In genomic region chr3:128496602-128497304, GRCh38 we compare ENCODE assay signal across 1 cellular context.
TF ChIP-seq lines count a peak whose summit lies in the region.

No MANE protein-coding gene starts in this region.

TF ChIP-seq in K562, 482 proteins besides CTCF, POLR2A, EP300 and RAD21 (continued from another document and continues in another):
- no peak for TF ChIP-seq ZBTB26 (CRISPR knock-in tag; IDR thresholded peaks at IDR 0.05)
- peak in 1 of 3 experiments; percentile 82; a peak in 2 of 6 replicates for TF ChIP-seq ZBTB11 (CRISPR knock-in tag; IDR thresholded peaks at IDR 0.05)
- no peak for TF ChIP-seq HDAC3 (IDR thresholded peaks at IDR 0.05; ENCODE audit: borderline replicate concordance, partially characterized antibody)
- peak; percentile 28; the same call in 1 of the 2 replicates for TF ChIP-seq KAT7 (CRISPR knock-in tag; IDR thresholded peaks at IDR 0.05; ENCODE audit: borderline replicate concordance)
- TF ChIP-seq ZBTB2 (IDR thresholded peaks at IDR 0.05): 0 out of 2 replicates have a peak, but pooled peaks have one; percentile 18
- TF ChIP-seq RAD51 (IDR thresholded peaks at IDR 0.05; ENCODE audit: borderline replicate concordance, low read depth): no peak
- TF ChIP-seq, protein P1, sequence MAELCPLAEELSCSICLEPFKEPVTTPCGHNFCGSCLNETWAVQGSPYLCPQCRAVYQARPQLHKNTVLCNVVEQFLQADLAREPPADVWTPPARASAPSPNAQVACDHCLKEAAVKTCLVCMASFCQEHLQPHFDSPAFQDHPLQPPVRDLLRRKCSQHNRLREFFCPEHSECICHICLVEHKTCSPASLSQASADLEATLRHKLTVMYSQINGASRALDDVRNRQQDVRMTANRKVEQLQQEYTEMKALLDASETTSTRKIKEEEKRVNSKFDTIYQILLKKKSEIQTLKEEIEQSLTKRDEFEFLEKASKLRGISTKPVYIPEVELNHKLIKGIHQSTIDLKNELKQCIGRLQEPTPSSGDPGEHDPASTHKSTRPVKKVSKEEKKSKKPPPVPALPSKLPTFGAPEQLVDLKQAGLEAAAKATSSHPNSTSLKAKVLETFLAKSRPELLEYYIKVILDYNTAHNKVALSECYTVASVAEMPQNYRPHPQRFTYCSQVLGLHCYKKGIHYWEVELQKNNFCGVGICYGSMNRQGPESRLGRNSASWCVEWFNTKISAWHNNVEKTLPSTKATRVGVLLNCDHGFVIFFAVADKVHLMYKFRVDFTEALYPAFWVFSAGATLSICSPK (IDR thresholded peaks at IDR 0.05; ENCODE audit: borderline replicate concordance): no peak
- TF ChIP-seq DACH1 (IDR thresholded peaks at IDR 0.05; ENCODE audit: partially characterized antibody): no peak
- no peak for TF ChIP-seq IRF2 (CRISPR knock-in tag; IDR thresholded peaks at IDR 0.05)
- TF ChIP-seq SMAD4 (CRISPR knock-in tag; conservative IDR thresholded peaks at IDR 0.05): 0 out of 2 replicates have a peak, but pooled peaks have one; percentile 50
- TF ChIP-seq ZNF431 (CRISPR knock-in tag; IDR thresholded peaks at IDR 0.05): peak; percentile 76; the same call in 1 of the 2 replicates
- no peak for TF ChIP-seq CREBBP (IDR thresholded peaks at IDR 0.05; ENCODE audit: low read depth, low read length)
- TF ChIP-seq BRD4 (IDR thresholded peaks at IDR 0.05): no peak
- TF ChIP-seq HOMEZ (CRISPR knock-in tag; IDR thresholded peaks at IDR 0.05): no peak
- TF ChIP-seq ELF2 (CRISPR knock-in tag; IDR thresholded peaks at IDR 0.05): no peak
- no peak for TF ChIP-seq GTF2B (IDR thresholded peaks at IDR 0.05; ENCODE audit: extremely low read depth, insufficient read length)
- TF ChIP-seq NBN (IDR thresholded peaks at IDR 0.05; ENCODE audit: low read depth): no peak
- TF ChIP-seq, protein P2, sequence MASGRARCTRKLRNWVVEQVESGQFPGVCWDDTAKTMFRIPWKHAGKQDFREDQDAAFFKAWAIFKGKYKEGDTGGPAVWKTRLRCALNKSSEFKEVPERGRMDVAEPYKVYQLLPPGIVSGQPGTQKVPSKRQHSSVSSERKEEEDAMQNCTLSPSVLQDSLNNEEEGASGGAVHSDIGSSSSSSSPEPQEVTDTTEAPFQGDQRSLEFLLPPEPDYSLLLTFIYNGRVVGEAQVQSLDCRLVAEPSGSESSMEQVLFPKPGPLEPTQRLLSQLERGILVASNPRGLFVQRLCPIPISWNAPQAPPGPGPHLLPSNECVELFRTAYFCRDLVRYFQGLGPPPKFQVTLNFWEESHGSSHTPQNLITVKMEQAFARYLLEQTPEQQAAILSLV (tag; IDR thresholded peaks at IDR 0.05): no peak
- TF ChIP-seq, protein P3, sequence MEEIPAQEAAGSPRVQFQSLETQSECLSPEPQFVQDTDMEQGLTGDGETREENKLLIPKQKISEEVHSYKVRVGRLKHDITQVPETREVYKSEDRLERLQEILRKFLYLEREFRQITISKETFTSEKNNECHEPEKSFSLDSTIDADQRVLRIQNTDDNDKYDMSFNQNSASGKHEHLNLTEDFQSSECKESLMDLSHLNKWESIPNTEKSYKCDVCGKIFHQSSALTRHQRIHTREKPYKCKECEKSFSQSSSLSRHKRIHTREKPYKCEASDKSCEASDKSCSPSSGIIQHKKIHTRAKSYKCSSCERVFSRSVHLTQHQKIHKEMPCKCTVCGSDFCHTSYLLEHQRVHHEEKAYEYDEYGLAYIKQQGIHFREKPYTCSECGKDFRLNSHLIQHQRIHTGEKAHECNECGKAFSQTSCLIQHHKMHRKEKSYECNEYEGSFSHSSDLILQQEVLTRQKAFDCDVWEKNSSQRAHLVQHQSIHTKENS (CRISPR knock-in tag; IDR thresholded peaks at IDR 0.05): no peak
- no peak for TF ChIP-seq MCM3 (IDR thresholded peaks at IDR 0.05)
- TF ChIP-seq IFI16 (CRISPR knock-in tag; IDR thresholded peaks at IDR 0.05): no peak
- no peak for TF ChIP-seq KLF1 (tag; IDR thresholded peaks at IDR 0.05)
- TF ChIP-seq THRAP3 (IDR thresholded peaks at IDR 0.05; ENCODE audit: borderline replicate concordance): no peak
- TF ChIP-seq YBX1 (IDR thresholded peaks at IDR 0.05): no peak
- no peak for TF ChIP-seq RBM34 (IDR thresholded peaks at IDR 0.05; ENCODE audit: borderline replicate concordance, insufficient read depth, low read length)
- no peak for TF ChIP-seq TARDBP (IDR thresholded peaks at IDR 0.05)
- TF ChIP-seq GABPB1 (CRISPR knock-in tag; IDR thresholded peaks at IDR 0.05): no peak
- TF ChIP-seq NEUROD1 (IDR thresholded peaks at IDR 0.05; ENCODE audit: borderline replicate concordance, low read depth, low read length, partially characterized antibody): no peak
- no peak; the same call in 1 of the 2 replicates for TF ChIP-seq DPF2 (IDR thresholded peaks at IDR 0.05)
- no peak for TF ChIP-seq ZNF316 (IDR thresholded peaks at IDR 0.05)
- peak; percentile 60; the same call in 1 of the 2 replicates for TF ChIP-seq EP400 (IDR thresholded peaks at IDR 0.05)
- TF ChIP-seq GATAD2B (IDR thresholded peaks at IDR 0.05; ENCODE audit: borderline replicate concordance): 0 out of 2 replicates have a peak, but pooled peaks have one; percentile 39
- TF ChIP-seq ARID1B (IDR thresholded peaks at IDR 0.05): peak; percentile 81
- TF ChIP-seq ZNF384 (IDR thresholded peaks at IDR 0.05; ENCODE audit: low read depth, low read length): no peak
- no peak for TF ChIP-seq ZNF57 (CRISPR knock-in tag; IDR thresholded peaks at IDR 0.05)
- no peak for TF ChIP-seq NCOA6 (IDR thresholded peaks at IDR 0.05)
- no peak for TF ChIP-seq SREBF1 (IDR thresholded peaks at IDR 0.05; ENCODE audit: borderline replicate concordance, low read depth, low read length)
- TF ChIP-seq, protein P4, sequence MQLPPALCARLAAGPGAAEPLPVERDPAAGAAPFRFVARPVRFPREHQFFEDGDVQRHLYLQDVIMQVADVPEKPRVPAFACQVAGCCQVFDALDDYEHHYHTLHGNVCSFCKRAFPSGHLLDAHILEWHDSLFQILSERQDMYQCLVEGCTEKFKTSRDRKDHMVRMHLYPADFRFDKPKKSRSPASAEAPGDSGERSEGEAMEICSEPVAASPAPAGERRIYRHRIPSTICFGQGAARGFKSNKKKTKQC (CRISPR knock-in tag; IDR thresholded peaks at IDR 0.05): no peak; the same call in 1 of the 2 replicates
- no peak for TF ChIP-seq MEF2D (tag; conservative IDR thresholded peaks at IDR 0.05; ENCODE audit: low read depth)
- no peak for TF ChIP-seq PPARD (CRISPR knock-in tag; IDR thresholded peaks at IDR 0.05)
- no peak for TF ChIP-seq PML (IDR thresholded peaks at IDR 0.05; ENCODE audit: low read length)
- no peak for TF ChIP-seq CBX5 (IDR thresholded peaks at IDR 0.05; ENCODE audit: borderline replicate concordance, low read depth)
- no peak for TF ChIP-seq RBFOX2 (IDR thresholded peaks at IDR 0.05; ENCODE audit: low read depth, low read length)
- peak; percentile 85 for TF ChIP-seq FIP1L1 (IDR thresholded peaks at IDR 0.05; ENCODE audit: low read depth, low read length, poor library complexity, severe bottlenecking)
- TF ChIP-seq RB1 (IDR thresholded peaks at IDR 0.05; ENCODE audit: low read depth): no peak
- TF ChIP-seq CTBP1 (IDR thresholded peaks at IDR 0.05; ENCODE audit: borderline replicate concordance): 0 out of 2 replicates have a peak, but pooled peaks have one; percentile 22
- TF ChIP-seq MLX (CRISPR knock-in tag; conservative IDR thresholded peaks at IDR 0.05): 0 out of 4 replicates have a peak, but pooled peaks of 1 of the 2 experiments have one; percentile 26
- TF ChIP-seq ESRRB (CRISPR knock-in tag; IDR thresholded peaks at IDR 0.05; ENCODE audit: borderline replicate concordance): no peak
- no peak for TF ChIP-seq TFAM (CRISPR knock-in tag; conservative IDR thresholded peaks at IDR 0.05)
- TF ChIP-seq POLR2AphosphoS5 (IDR thresholded peaks at IDR 0.05; ENCODE audit: control insufficient read depth, insufficient read depth, low read depth, low read length): no peak
- TF ChIP-seq NR1H2 (CRISPR knock-in tag; IDR thresholded peaks at IDR 0.05): no peak
- TF ChIP-seq FOXM1 (IDR thresholded peaks at IDR 0.05; ENCODE audit: low read depth): no peak
- no peak for TF ChIP-seq FOXM1 (CRISPR knock-in tag; IDR thresholded peaks at IDR 0.05; ENCODE audit: low read depth)
- no peak for TF ChIP-seq NFE2L1 (tag; IDR thresholded peaks at IDR 0.05; ENCODE audit: borderline replicate concordance, low read depth)
